18 cellular contexts compared by ENCODE assay signal in genomic region chr11:116857316-116857715, GRCh38. TPM values are rescaled to one million over a fixed set of nuclear protein-coding genes. Genes with fewer than 3 reads are reported as not detected.
"Had no signal": no experiment of that assay in that cellular context is flagged by ENCODE, and none has a peak within 500 bp of the region (broad histone marks: within the 10 kb centered on the region; RNA-seq: fewer than 3 reads in every experiment).

No MANE protein-coding gene starts in this region.

- H3K9me3 ChIP-seq: ovary, suprapubic skin had no signal

- H3K9me3 Mint-ChIP-seq: neural progenitor cell; stimulated activated naive CD8-positive, alpha-beta T cell treated with anti-CD3 and anti-CD28 coated beads, Interleukin-15, Interleukin-2, amounts not matched to agents 100 ng/mL and 50 ng/mL, for 24 hours; WTC11 had no signal

- H3K27me3 ChIP-seq: foreskin keratinocyte, neural progenitor cell, ovary, suprapubic skin had no signal

- H3K27me3 Mint-ChIP-seq: stimulated activated naive CD8-positive, alpha-beta T cell treated with anti-CD3 and anti-CD28 coated beads, Interleukin-15, Interleukin-2, amounts not matched to agents 100 ng/mL and 50 ng/mL, for 24 hours; T-helper 17 cell had no signal

- H3K27ac ChIP-seq: foreskin keratinocyte, neural progenitor cell, ovary, suprapubic skin had no signal

- H3K4me3 ChIP-seq: neural progenitor cell, ovary, suprapubic skin had no signal

- H3K4me1 Mint-ChIP-seq: neural progenitor cell, WTC11 had no signal

- H2AFZ ChIP-seq: neural progenitor cell had no signal

- H3K4me3 Mint-ChIP-seq: activated CD8-positive, alpha-beta T cell treated with anti-CD3 and anti-CD28 coated beads, Interleukin-2, amount 10 ng/mL, durations not matched to agents 7 days and 5 days; neural progenitor cell; stimulated activated naive CD8-positive, alpha-beta T cell treated with anti-CD3 and anti-CD28 coated beads, Interleukin-15, Interleukin-2, amounts not matched to agents 100 ng/mL and 50 ng/mL, for 24 hours; T-helper 17 cell; WTC11 had no signal

- H3K4me1 ChIP-seq: neural progenitor cell had no signal

- H3K4me2 ChIP-seq: neural progenitor cell had no signal

- H3K36me3 ChIP-seq: ovary had no signal

- DNase-seq: activated CD4-positive, alpha-beta T cell treated with anti-CD3 and anti-CD28 coated beads for 4 hours; activated CD8-positive, alpha-beta memory T cell treated with anti-CD3 and anti-CD28 coated beads, Interleukin-2, amount 50 U/mL, for 4 hours; activated CD8-positive, alpha-beta T cell treated with anti-CD3 and anti-CD28 coated beads, Interleukin-2, amount 10 ng/mL, durations not matched to agents 7 days and 5 days; activated naive CD4-positive, alpha-beta T cell; foreskin keratinocyte; left colon; midbrain; ovary; T-helper 17 cell had no signal

- H3K27ac Mint-ChIP-seq: activated CD8-positive, alpha-beta T cell treated with anti-CD3 and anti-CD28 coated beads, Interleukin-2, amount 10 ng/mL, durations not matched to agents 7 days and 5 days; neural progenitor cell; stimulated activated naive CD8-positive, alpha-beta T cell treated with anti-CD3 and anti-CD28 coated beads, Interleukin-15, Interleukin-2, amounts not matched to agents 100 ng/mL and 50 ng/mL, for 24 hours; WTC11 had no signal

- ATAC-seq: activated CD8-positive, alpha-beta T cell treated with anti-CD3 and anti-CD28 coated beads, Interleukin-2, amount 10 ng/mL, durations not matched to agents 7 days and 5 days; esophagus mucosa; foreskin keratinocyte; left colon; sciatic nerve; T-helper 17 cell; WTC11 had no signal

RNA-seq across cellular contexts. Expression of gene APOA1, which starts 19.9 kb away (rescaled TPM):
- total RNA-seq: activated CD8-positive, alpha-beta T cell treated with anti-CD3 and anti-CD28 coated beads, Interleukin-2, amount 10 ng/mL, durations not matched to agents 7 days and 5 days; foreskin keratinocyte; left colon; pulmonary artery endothelial cell had no signal
- polyA plus RNA-seq: foreskin keratinocyte had no signal

RNA-seq across cellular contexts. Expression of gene APOC3, which starts 27.6 kb away (rescaled TPM):
- total RNA-seq: activated CD8-positive, alpha-beta T cell treated with anti-CD3 and anti-CD28 coated beads, Interleukin-2, amount 10 ng/mL, durations not matched to agents 7 days and 5 days; foreskin keratinocyte; left colon; lung microvascular endothelial cell; myocyte; pulmonary artery endothelial cell; sciatic nerve; T-helper 17 cell had no signal
- polyA plus RNA-seq: foreskin keratinocyte, ovary had no signal

RNA-seq across cellular contexts. Expression of gene APOA4, which starts 34.2 kb away (rescaled TPM):
- total RNA-seq: activated CD8-positive, alpha-beta T cell treated with anti-CD3 and anti-CD28 coated beads, Interleukin-2, amount 10 ng/mL, durations not matched to agents 7 days and 5 days; esophagus mucosa; foreskin keratinocyte; left colon; lung microvascular endothelial cell; myocyte; pulmonary artery endothelial cell; sciatic nerve; T-helper 17 cell; WTC11 had no signal
- polyA plus RNA-seq: foreskin keratinocyte had no signal
